Comparison of ENCODE assay signal across 18 cellular contexts in the genomic region with DNA sequence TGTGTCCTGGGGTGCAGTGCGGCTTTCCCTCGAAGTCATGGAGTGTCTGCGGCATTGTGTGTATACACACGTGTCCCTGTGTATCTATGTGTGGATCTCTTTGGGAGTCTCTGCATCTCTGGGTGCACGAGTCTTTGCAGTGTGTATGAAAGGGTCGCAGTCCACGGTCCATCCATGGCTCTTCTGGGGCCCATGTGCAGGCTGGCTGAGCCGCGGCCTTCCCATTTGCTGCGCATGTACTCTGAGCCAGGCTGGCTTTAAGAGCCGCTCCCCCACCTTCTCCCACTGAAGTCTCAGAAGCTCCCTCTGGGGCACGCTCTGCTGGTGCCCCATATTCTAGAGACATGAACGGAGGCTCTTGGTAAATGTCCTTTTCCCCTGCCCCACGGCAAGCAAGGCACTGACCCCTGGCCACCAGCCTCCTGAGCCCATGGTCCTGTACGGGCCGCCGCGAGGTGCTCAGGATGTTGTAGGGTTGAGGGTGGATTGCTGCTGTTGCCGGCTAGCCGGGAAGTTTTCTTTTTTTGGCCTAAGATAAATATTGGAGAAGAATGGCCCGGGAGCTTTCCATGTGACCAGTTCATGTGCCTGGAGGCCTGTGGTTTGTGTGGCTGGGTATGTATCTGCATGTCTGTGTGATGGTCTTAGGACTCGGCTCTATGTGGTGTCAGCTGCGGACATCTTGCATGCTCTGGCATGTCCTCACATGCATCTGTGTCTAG. TPM values are rescaled to one million over a fixed set of nuclear protein-coding genes. Genes with fewer than 3 reads are reported as not detected.
DNase-seq lines count a peak whose midpoint lies in the region; ATAC-seq, FAIRE-seq and TF ChIP-seq lines count a peak whose summit lies in the region.
"Had no signal": no experiment of that assay in that cellular context is flagged by ENCODE, and none has a peak within 500 bp of the region (broad histone marks: within the 10 kb centered on the region; RNA-seq: fewer than 3 reads in every experiment).

No MANE protein-coding gene starts in this region.

- in situ Hi-C loops in HepG2 (cut with HindIII; ENCODE audit: extremely low pct_ligation_motif_present, low pct_unique_long_range_greater_than_20kb) = no loop called here

- TF ChIP-seq EP300 in HepG2 (IDR thresholded peaks at IDR 0.05; ENCODE audit: low read depth in 2 of 2, low read length in 2 of 2) = no peak
- TF ChIP-seq EP300 in HepG2 (CRISPR knock-in tag; IDR thresholded peaks at IDR 0.05; ENCODE audit: borderline replicate concordance) = no peak

- CTCF ChIA-PET in HepG2 (lab: Yijun Ruan, JAX; ENCODE audit: low intra/inter-chr PET ratio, low total read pairs) = no interaction called here
- CTCF ChIA-PET in endothelial cell of umbilical vein (lab: Charles Lee) = no interaction called here

- peaks cover 33% of the 10 kb centered on the region for H3K4me1 Mint-ChIP-seq in nephron

- no peak for TF ChIP-seq RAD21 in HepG2 (CRISPR knock-in tag; IDR thresholded peaks at IDR 0.05)

- H3K79me2 ChIP-seq in HepG2 (ENCODE audit: insufficient read depth, low read length) (peaks cover 47% of the 10 kb centered on the region), endothelial cell of umbilical vein (ENCODE audit: control insufficient read depth, insufficient read depth, low read length) (peaks cover 38% of the 10 kb centered on the region)

- TF ChIP-seq CTCF in HepG2 (CRISPR knock-in tag; IDR thresholded peaks at IDR 0.05) = no peak
- TF ChIP-seq CTCF in right lobe of liver (IDR thresholded peaks at IDR 0.05) = no peak
- no peak for TF ChIP-seq CTCF in endothelial cell of umbilical vein (IDR thresholded peaks at IDR 0.05; ENCODE audit: extremely low read depth in 1 of 2, insufficient read depth in 1 of 2, low read depth in 1 of 2, low read length in 2 of 2)
- no peak for TF ChIP-seq CTCF in nephron (IDR thresholded peaks at IDR 0.05; ENCODE audit: unreplicated experiment in 3 of 3)

- FAIRE-seq in HepG2 (lab: Jason Lieb, UNC) (no peak), endothelial cell of umbilical vein (lab: Jason Lieb, UNC) (no peak)
- FAIRE-seq: frontal cortex, H54 had no signal

- H3K36me3 ChIP-seq in HepG2 (replicated peaks in 1 of 2; ENCODE audit: control insufficient read depth in 1 of 2, insufficient read depth in 2 of 2, low read length in 2 of 2) (peaks cover 1 to 8% of the 10 kb centered on the region in 2 experiments; a peak in 2 of 5 replicates), right lobe of liver (no peaks in the 10 kb centered on the region), endothelial cell of umbilical vein (ENCODE audit: control insufficient read depth in 2 of 2, extremely low read depth in 1 of 2, insufficient read depth in 2 of 2, low read length in 2 of 2) (no peaks in the 10 kb centered on the region)

- H3K9me3 Mint-ChIP-seq in nephron = no peaks in the 10 kb centered on the region

- peak overlapping the region in 2 of 3 experiments; percentile 8 to 73 for H3K4me3 Mint-ChIP-seq in nephron

- H3K27ac Mint-ChIP-seq in nephron = peak overlapping the region; percentile 60 to 82 (median 66)

- H3K27me3 Mint-ChIP-seq in nephron (ENCODE audit: low read depth) = no peaks in the 10 kb centered on the region

- H3K9ac ChIP-seq in HepG2 (ENCODE audit: insufficient read depth, low read depth, low read length) (peak overlapping the region; percentile 10; the same call in 1 of the 2 replicates), endothelial cell of umbilical vein (replicated peaks; ENCODE audit: extremely low read depth, insufficient read depth, low read length) (no peak overlapping the region)
- H3K9ac ChIP-seq: KMS-11 had no signal

- H4K20me1 ChIP-seq in HepG2 (ENCODE audit: insufficient read depth, low read length) = peaks cover 18% of the 10 kb centered on the region; the same call in 1 of the 2 replicates
- H4K20me1 ChIP-seq in endothelial cell of umbilical vein (replicated peaks; ENCODE audit: control insufficient read depth, extremely low read depth, insufficient read depth, low read length) = no peaks in the 10 kb centered on the region

- H2AFZ ChIP-seq in HepG2 (ENCODE audit: low read length) = no peak overlapping the region
- H2AFZ ChIP-seq in endothelial cell of umbilical vein (ENCODE audit: low read depth, low read length) = no peak overlapping the region

- intact Hi-C loops in HepG2 (cut with micrococcal nuclease; ENCODE audit: unreplicated experiment) (loop anchor here (5.0 kb wide), 1 partner anchor 35 kb away; no protein-coding TSS in a partner anchor), right lobe of liver (cut with DNase I) (no loop called here), endothelial cell of umbilical vein (cut with micrococcal nuclease) (no loop called here)

- H3K4me1 ChIP-seq in HepG2 (ENCODE audit: insufficient read depth, low read length) (peaks cover 54% of the 10 kb centered on the region), right lobe of liver (peaks cover 0 to 31% (median 6%) of the 10 kb centered on the region in 4 donors), endothelial cell of umbilical vein (ENCODE audit: control insufficient read depth, extremely low read depth, insufficient read depth, low read length) (peaks cover 9% of the 10 kb centered on the region)

- ATAC-seq in HepG2 (peak; percentile 62), right lobe of liver (no peak), GM19452 (IDR thresholded peaks at IDR 0.05; ENCODE audit: unreplicated experiment) (no peak), GM18858 (IDR thresholded peaks at IDR 0.05; ENCODE audit: unreplicated experiment) (no peak), GM21576 (IDR thresholded peaks at IDR 0.05; ENCODE audit: unreplicated experiment) (no peak)

- H3K27me3 ChIP-seq in HepG2 (ENCODE audit: control insufficient read depth in 1 of 2, insufficient read depth in 2 of 2, low read length in 2 of 2) (no peaks in the 10 kb centered on the region), right lobe of liver (no peaks in the 10 kb centered on the region), endothelial cell of umbilical vein (ENCODE audit: control insufficient read depth in 2 of 2, insufficient read depth in 2 of 2, low read length in 2 of 2) (no peaks in the 10 kb centered on the region)
- H3K27me3 ChIP-seq: dorsolateral prefrontal cortex, tibial nerve had no signal

- 28% methylated on average over 18 of the region's 23 CpGs for WGBS in HepG2 (ENCODE audit: low lambda C conversion rate)
- 37% methylated on average over 4 of the region's 23 CpGs for WGBS in right lobe of liver (ENCODE audit: insufficient coverage, low coverage, low lambda C conversion rate, missing lambda C conversion rate)

- TF ChIP-seq POLR2A in HepG2 (IDR thresholded peaks at IDR 0.05; ENCODE audit: insufficient read depth in 1 of 2, low read depth in 2 of 2, low read length in 2 of 2) = no peak
- no peak for TF ChIP-seq POLR2A in right lobe of liver (IDR thresholded peaks at IDR 0.05)
- no peak for TF ChIP-seq POLR2A in endothelial cell of umbilical vein (IDR thresholded peaks at IDR 0.05; ENCODE audit: low read depth, low read length)

- H3K9me1 ChIP-seq in endothelial cell of umbilical vein (replicated peaks; ENCODE audit: control insufficient read depth, extremely low read depth, insufficient read depth, low read length) = no peaks in the 10 kb centered on the region

- dilution Hi-C loops in endothelial cell of umbilical vein (cut with MboI; ENCODE audit: extremely low pct_ligation_motif_present, low sequenced_read_pairs) = no loop called here

- H3K9me3 ChIP-seq in HepG2 (ENCODE audit: low read length) = no peaks in the 10 kb centered on the region
- H3K9me3 ChIP-seq in right lobe of liver = no peaks in the 10 kb centered on the region
- no peaks in the 10 kb centered on the region for H3K9me3 ChIP-seq in endothelial cell of umbilical vein (replicated peaks; ENCODE audit: control insufficient read depth, insufficient read depth, low read length)
- H3K9me3 ChIP-seq: tibial nerve had no signal

- H3K4me2 ChIP-seq in HepG2 (ENCODE audit: low read depth, low read length) (peak overlapping the region; percentile 55), endothelial cell of umbilical vein (ENCODE audit: insufficient read depth, low read length) (no peak overlapping the region)
- H3K4me2 ChIP-seq: KMS-11 had no signal

- BruUV-seq in HepG2 (replicated peaks; lab: Mats Ljungman, UMichigan) (no TSS peak), endothelial cell of umbilical vein (replicated peaks; lab: Mats Ljungman, UMichigan) (no TSS peak)

- H3K36me3 Mint-ChIP-seq in nephron (ENCODE audit: low read depth) = peaks cover 4% of the 10 kb centered on the region

- DNase-seq in HepG2 (ENCODE audit: low spot score) (peak; percentile 27), right lobe of liver (no peak), endothelial cell of umbilical vein (ENCODE audit: low read depth, low spot score) (peak; percentile 23)
- DNase-seq in activated CD4-positive, alpha-beta T cell treated with anti-CD3 and anti-CD28 coated beads, Interleukin-2, amount 50 U/mL, for 48 hours = no peak
- DNase-seq: activated CD4-positive, alpha-beta T cell treated with anti-CD3 and anti-CD28 coated beads, Interleukin-2, amount 50 U/mL, for 4 hours; amniotic stem cell; dorsolateral prefrontal cortex; NCI-H1417; SIG-M5 had no signal

- POLR2A ChIA-PET in HepG2 (lab: Yijun Ruan, JAX) (interaction anchor here (3.6 kb wide), 1 partner anchor 12 kb away, joined by 26 read pairs; no protein-coding TSS in a partner anchor), endothelial cell of umbilical vein (lab: Charles Lee) (no interaction called here)

- H3K27ac ChIP-seq in HepG2 (ENCODE audit: extremely low read length, insufficient read depth, low read length) = peak overlapping the region; percentile 66
- H3K27ac ChIP-seq in right lobe of liver = no peak overlapping the region
- H3K27ac ChIP-seq in endothelial cell of umbilical vein (ENCODE audit: insufficient read depth, low read depth, low read length) = no peak overlapping the region
- H3K27ac ChIP-seq: KMS-11 had no signal

- H3K4me3 ChIP-seq in HepG2 (replicated peaks in 1 of 3; ENCODE audit: insufficient read depth in 1 of 3, low read depth in 2 of 3, low read length in 3 of 3) (peak overlapping the region in 1 of 3 experiments; percentile 45; a peak in 2 of 6 replicates), right lobe of liver (no peak overlapping the region), endothelial cell of umbilical vein (replicated peaks in 1 of 3; ENCODE audit: insufficient read depth in 1 of 3, low read depth in 1 of 3, low read length in 3 of 3) (no peak overlapping the region)

RNA-seq across cellular contexts. Expression of a gene that starts 31.9 kb away (rescaled TPM):
- total RNA-seq in HepG2 (2016; rRNA removed; fragmentation: Illumina TruSeq; extraction: Trizol) (9.5 and 11.6 TPM in 2 replicates), right lobe of liver (10 to 100 TPM; 11.4 to 16.6 (median 14.7) TPM), endothelial cell of umbilical vein (49.6 and 55.4 TPM in 2 replicates)
- 2.6 and 4.8 TPM in 2 replicates for total RNA-seq in HepG2 (2016; cell fraction: cytosol; rRNA removed; fragmentation: Illumina TruSeq; extraction: Trizol; ENCODE audit: low read depth)
- 10.0 and 10.5 TPM in 2 replicates for total RNA-seq in HepG2 (2016; cell fraction: insoluble cytoplasmic fraction; rRNA removed; fragmentation: Illumina TruSeq; extraction: Trizol)
- total RNA-seq in HepG2 (2016; cell fraction: membrane; rRNA removed; fragmentation: Illumina TruSeq; extraction: Trizol) = 10.6 and 12.4 TPM in 2 replicates
- total RNA-seq in HepG2 (2016; cell fraction: nucleus; rRNA removed; fragmentation: Illumina TruSeq; extraction: Trizol) = 8.9 and 11.4 TPM in 2 replicates
- polyA plus RNA-seq in HepG2 (2011; rRNA removed) (17.8 and 17.9 TPM in 2 replicates), endothelial cell of umbilical vein (39.8 and 48.4 TPM in 2 replicates)
- polyA plus RNA-seq in HepG2 (2011; cell fraction: cytosol; rRNA removed) = 14.3 and 23.7 TPM in 2 replicates
- 18.9 and 19.4 TPM in 2 replicates for polyA plus RNA-seq in HepG2 (2011; cell fraction: nucleus; rRNA removed)
- 14.7 and 17.0 TPM in 2 replicates for polyA plus RNA-seq in HepG2 (2012)
- 9.3 and 10.1 TPM in 2 replicates for polyA plus RNA-seq in HepG2 (2016; cell fraction: cytosol; fragmentation: Illumina TruSeq; extraction: Trizol; ENCODE audit: low read depth)
- 28.2 and 39.6 TPM in 2 replicates for polyA plus RNA-seq in HepG2 (2016; cell fraction: insoluble cytoplasmic fraction; fragmentation: Illumina TruSeq; extraction: Trizol; ENCODE audit: low read depth)
- polyA plus RNA-seq in HepG2 (2016; cell fraction: membrane; fragmentation: Illumina TruSeq; extraction: Trizol; ENCODE audit: low read depth) = 28.3 and 29.9 TPM in 2 replicates
- 31.4 and 32.9 TPM in 2 replicates for polyA plus RNA-seq in HepG2 (2016; cell fraction: nucleus; fragmentation: Illumina TruSeq; extraction: Trizol; ENCODE audit: insufficient read depth, low read depth)
- polyA minus RNA-seq in HepG2 (2011; rRNA and poly(A)+ RNA removed; ENCODE audit: low replicate concordance) = 22.4 and 40.1 TPM in 2 replicates
- polyA minus RNA-seq in HepG2 (2011; cell fraction: cytosol; rRNA and poly(A)+ RNA removed) = 17.8 and 19.8 TPM in 2 replicates
- polyA minus RNA-seq in HepG2 (2011; cell fraction: nucleus; rRNA and poly(A)+ RNA removed) = 9.8 and 13.6 TPM in 2 replicates
- polyA plus RNA-seq in endothelial cell of umbilical vein (2011; cell fraction: cytosol; rRNA removed) = 24.3 and 32.3 TPM in 2 replicates
- polyA plus RNA-seq in endothelial cell of umbilical vein (2011; cell fraction: nucleus; rRNA removed) = 24.1 and 24.3 TPM in 2 replicates
- polyA plus RNA-seq in endothelial cell of umbilical vein (2012) = 26.5 and 39.9 TPM in 2 replicates
- polyA minus RNA-seq in endothelial cell of umbilical vein = 21.3 and 22.5 TPM in 2 replicates
- 28.0 TPM for polyA minus RNA-seq in endothelial cell of umbilical vein (2011; cell fraction: cytosol; rRNA and poly(A)+ RNA removed)
- 14.5 and 29.1 TPM in 2 replicates for polyA minus RNA-seq in endothelial cell of umbilical vein (2011; cell fraction: nucleus; rRNA and poly(A)+ RNA removed)

RNA-seq across cellular contexts. Expression of a gene that starts 39.3 kb away (rescaled TPM):
- total RNA-seq in HepG2 (2016; rRNA removed; fragmentation: Illumina TruSeq; extraction: Trizol) (not detected in 2 replicates), right lobe of liver (not detected), endothelial cell of umbilical vein (not detected in 2 replicates)
- not detected in 2 replicates for total RNA-seq in HepG2 (2016; cell fraction: cytosol; rRNA removed; fragmentation: Illumina TruSeq; extraction: Trizol; ENCODE audit: low read depth)
- not detected in 2 replicates for total RNA-seq in HepG2 (2016; cell fraction: insoluble cytoplasmic fraction; rRNA removed; fragmentation: Illumina TruSeq; extraction: Trizol)
- total RNA-seq in HepG2 (2016; cell fraction: membrane; rRNA removed; fragmentation: Illumina TruSeq; extraction: Trizol) = not detected in 2 replicates
- not detected in 2 replicates for total RNA-seq in HepG2 (2016; cell fraction: nucleus; rRNA removed; fragmentation: Illumina TruSeq; extraction: Trizol)
- polyA plus RNA-seq in HepG2 (2011; rRNA removed) (not detected in 2 replicates), endothelial cell of umbilical vein (0.06 TPM in 1 of 2 replicates, not detected in the other)
- not detected in 2 replicates for polyA plus RNA-seq in HepG2 (2011; cell fraction: cytosol; rRNA removed)
- polyA plus RNA-seq in HepG2 (2011; cell fraction: nucleus; rRNA removed) = not detected in 2 replicates
- not detected in 2 replicates for polyA plus RNA-seq in HepG2 (2012)
- not detected in 2 replicates for polyA plus RNA-seq in HepG2 (2016; cell fraction: cytosol; fragmentation: Illumina TruSeq; extraction: Trizol; ENCODE audit: low read depth)
- polyA plus RNA-seq in HepG2 (2016; cell fraction: insoluble cytoplasmic fraction; fragmentation: Illumina TruSeq; extraction: Trizol; ENCODE audit: low read depth) = not detected in 2 replicates
- polyA plus RNA-seq in HepG2 (2016; cell fraction: membrane; fragmentation: Illumina TruSeq; extraction: Trizol; ENCODE audit: low read depth) = not detected in 2 replicates
- not detected in 2 replicates for polyA plus RNA-seq in HepG2 (2016; cell fraction: nucleus; fragmentation: Illumina TruSeq; extraction: Trizol; ENCODE audit: insufficient read depth, low read depth)
- polyA minus RNA-seq in HepG2 (2011; rRNA and poly(A)+ RNA removed; ENCODE audit: low replicate concordance) = 0.06 and 0.70 TPM in 2 replicates
- not detected in 2 replicates for polyA minus RNA-seq in HepG2 (2011; cell fraction: cytosol; rRNA and poly(A)+ RNA removed)
- polyA minus RNA-seq in HepG2 (2011; cell fraction: nucleus; rRNA and poly(A)+ RNA removed) = not detected in 2 replicates
- polyA plus RNA-seq in endothelial cell of umbilical vein (2011; cell fraction: cytosol; rRNA removed) = not detected in 2 replicates
- not detected in 2 replicates for polyA plus RNA-seq in endothelial cell of umbilical vein (2011; cell fraction: nucleus; rRNA removed)
- polyA plus RNA-seq in endothelial cell of umbilical vein (2012) = not detected in 2 replicates
- polyA minus RNA-seq in endothelial cell of umbilical vein = 0.13 TPM in 1 of 2 replicates, not detected in the other
- polyA minus RNA-seq in endothelial cell of umbilical vein (2011; cell fraction: cytosol; rRNA and poly(A)+ RNA removed) = not detected
- polyA minus RNA-seq in endothelial cell of umbilical vein (2011; cell fraction: nucleus; rRNA and poly(A)+ RNA removed) = not detected in 2 replicates
- total RNA-seq: A673, frontal cortex, tibial nerve had no signal

RNA-seq across cellular contexts. Expression of a gene that starts 46.6 kb away (rescaled TPM):
- not detected in 2 replicates for total RNA-seq in HepG2 (2016; rRNA removed; fragmentation: Illumina TruSeq; extraction: Trizol)
- total RNA-seq in HepG2 (2016; cell fraction: cytosol; rRNA removed; fragmentation: Illumina TruSeq; extraction: Trizol; ENCODE audit: low read depth) = not detected in 2 replicates
- total RNA-seq in HepG2 (2016; cell fraction: insoluble cytoplasmic fraction; rRNA removed; fragmentation: Illumina TruSeq; extraction: Trizol) = not detected in 2 replicates
- not detected in 2 replicates for total RNA-seq in HepG2 (2016; cell fraction: membrane; rRNA removed; fragmentation: Illumina TruSeq; extraction: Trizol)
- total RNA-seq in HepG2 (2016; cell fraction: nucleus; rRNA removed; fragmentation: Illumina TruSeq; extraction: Trizol) = not detected in 2 replicates
- not detected in 2 replicates for polyA plus RNA-seq in HepG2 (2011; rRNA removed)
- polyA plus RNA-seq in HepG2 (2011; cell fraction: cytosol; rRNA removed) = not detected in 2 replicates
- polyA plus RNA-seq in HepG2 (2011; cell fraction: nucleus; rRNA removed) = not detected in 2 replicates
- polyA plus RNA-seq in HepG2 (2012) = not detected in 2 replicates
- polyA plus RNA-seq in HepG2 (2016; cell fraction: cytosol; fragmentation: Illumina TruSeq; extraction: Trizol; ENCODE audit: low read depth) = not detected in 2 replicates
- polyA plus RNA-seq in HepG2 (2016; cell fraction: insoluble cytoplasmic fraction; fragmentation: Illumina TruSeq; extraction: Trizol; ENCODE audit: low read depth) = not detected in 2 replicates
- polyA plus RNA-seq in HepG2 (2016; cell fraction: membrane; fragmentation: Illumina TruSeq; extraction: Trizol; ENCODE audit: low read depth) = not detected in 2 replicates
- not detected in 2 replicates for polyA plus RNA-seq in HepG2 (2016; cell fraction: nucleus; fragmentation: Illumina TruSeq; extraction: Trizol; ENCODE audit: insufficient read depth, low read depth)
- polyA minus RNA-seq in HepG2 (2011; rRNA and poly(A)+ RNA removed; ENCODE audit: low replicate concordance) = not detected in 2 replicates
- polyA minus RNA-seq in HepG2 (2011; cell fraction: cytosol; rRNA and poly(A)+ RNA removed) = not detected in 2 replicates
- polyA minus RNA-seq in HepG2 (2011; cell fraction: nucleus; rRNA and poly(A)+ RNA removed) = not detected in 2 replicates
- not detected for total RNA-seq in right lobe of liver
- total RNA-seq in endothelial cell of umbilical vein = not detected in 2 replicates
- not detected in 2 replicates for polyA plus RNA-seq in endothelial cell of umbilical vein
- not detected in 2 replicates for polyA plus RNA-seq in endothelial cell of umbilical vein (2011; cell fraction: cytosol; rRNA removed)
- not detected in 2 replicates for polyA plus RNA-seq in endothelial cell of umbilical vein (2011; cell fraction: nucleus; rRNA removed)
- not detected in 2 replicates for polyA plus RNA-seq in endothelial cell of umbilical vein (2012)
- polyA minus RNA-seq in endothelial cell of umbilical vein = not detected in 2 replicates
- polyA minus RNA-seq in endothelial cell of umbilical vein (2011; cell fraction: cytosol; rRNA and poly(A)+ RNA removed) = not detected
- not detected in 2 replicates for polyA minus RNA-seq in endothelial cell of umbilical vein (2011; cell fraction: nucleus; rRNA and poly(A)+ RNA removed)
- total RNA-seq: A673, frontal cortex had no signal

Comparison
In these comparisons a context has a peak if more than half of its experiments do, and no peak if none do; other contexts are left out.
1. DNase-seq: peak in HepG2 (single experiment) and endothelial cell of umbilical vein (single experiment); none in right lobe of liver (0 of 3) and activated CD4-positive, alpha-beta T cell treated with anti-CD3 and anti-CD28 coated beads, Interleukin-2, amount 50 U/mL, for 48 hours (0 of 2).